Comparison of ENCODE assay signal across 12 cellular contexts in genomic region chr11:2214527-2215229, GRCh38. TPM values are rescaled to one million over a fixed set of nuclear protein-coding genes. Genes with fewer than 3 reads are reported as not detected.
DNase-seq lines count a peak whose midpoint lies in the region; ATAC-seq and TF ChIP-seq lines count a peak whose summit lies in the region.
"Had no signal": no experiment of that assay in that cellular context is flagged by ENCODE, and none has a peak within 500 bp of the region (broad histone marks: within the 10 kb centered on the region; RNA-seq: fewer than 3 reads in every experiment).

No MANE protein-coding gene starts in this region.

- CTCF ChIA-PET in activated CD8-positive, alpha-beta memory T cell treated with anti-CD3 and anti-CD28 coated beads, Interleukin-2, amount 10 ng/mL, durations not matched to agents 7 days and 5 days (lab: Charles Lee) = interaction anchor here (1.3 kb wide), 1 partner anchor 91 kb away, joined by 6 read pairs; no protein-coding TSS in a partner anchor

- peaks cover 11% of the 10 kb centered on the region for H3K4me1 Mint-ChIP-seq in activated CD8-positive, alpha-beta memory T cell treated with anti-CD3 and anti-CD28 coated beads, Interleukin-2, amount 10 ng/mL, durations not matched to agents 7 days and 5 days
- peaks cover 30 to 43% of the 10 kb centered on the region in 2 donors for H3K4me1 Mint-ChIP-seq in immature natural killer cell

- DNase-seq in activated CD8-positive, alpha-beta memory T cell treated with anti-CD3 and anti-CD28 coated beads, Interleukin-2, amount 10 ng/mL, durations not matched to agents 7 days and 5 days = peak; percentile 36
- no peak for DNase-seq in activated CD8-positive, alpha-beta memory T cell treated with anti-CD3 and anti-CD28 coated beads, Interleukin-2, amount 50 U/mL, for 4 hours
- DNase-seq in NCI-H510A (lab: John Stamatoyannopoulos, UW) (peak; percentile 8), immature natural killer cell (no peak), sigmoid colon (peak; percentile 35), amygdala (lab: John Stamatoyannopoulos, UW) (no peak), NCI-H2029 (lab: John Stamatoyannopoulos, UW) (no peak)
- no peak for DNase-seq in effector CD4-positive, alpha-beta T cell
- DNase-seq: cortex of kidney, NCI-H2171 had no signal

- H3K27me3 Mint-ChIP-seq in activated CD8-positive, alpha-beta memory T cell treated with anti-CD3 and anti-CD28 coated beads, Interleukin-2, amount 10 ng/mL, durations not matched to agents 7 days and 5 days = no peaks in the 10 kb centered on the region
- H3K27me3 Mint-ChIP-seq in immature natural killer cell (ENCODE audit: low read depth in 3 of 3) = peaks cover 0 to 4% (median 1%) of the 10 kb centered on the region in 3 donors

- no peak for TF ChIP-seq POLR2A in sigmoid colon (IDR thresholded peaks at IDR 0.05)

- H3K27me3 ChIP-seq in sigmoid colon = peaks cover 0 to 3% (median 0%) of the 10 kb centered on the region in 3 donors

- H3K4me3 Mint-ChIP-seq in activated CD8-positive, alpha-beta memory T cell treated with anti-CD3 and anti-CD28 coated beads, Interleukin-2, amount 10 ng/mL, durations not matched to agents 7 days and 5 days = no peak overlapping the region
- peak overlapping the region in 4 of 5 donors; percentile 53 to 84 (median 78) for H3K4me3 Mint-ChIP-seq in immature natural killer cell

- TF ChIP-seq EP300 in sigmoid colon (IDR thresholded peaks at IDR 0.05) = no peak

- no peak overlapping the region for H3K4me3 ChIP-seq in sigmoid colon

- WGBS in sigmoid colon, 2 donors = 60 to 78% methylated on average over 28 of the region's 28 CpGs

- no peak for ATAC-seq in activated CD8-positive, alpha-beta memory T cell treated with anti-CD3 and anti-CD28 coated beads, Interleukin-2, amount 10 ng/mL, durations not matched to agents 7 days and 5 days

- no peaks in the 10 kb centered on the region for H3K9me3 Mint-ChIP-seq in activated CD8-positive, alpha-beta memory T cell treated with anti-CD3 and anti-CD28 coated beads, Interleukin-2, amount 10 ng/mL, durations not matched to agents 7 days and 5 days (ENCODE audit: low read depth)
- no peaks in the 10 kb centered on the region for H3K9me3 Mint-ChIP-seq in immature natural killer cell

- H3K27ac ChIP-seq in sigmoid colon = no peak overlapping the region
- H3K27ac ChIP-seq: neutrophil, RWPE1 had no signal

- no peaks in the 10 kb centered on the region for H3K9me3 ChIP-seq in sigmoid colon
- H3K9me3 ChIP-seq: neutrophil had no signal

- H3K27ac Mint-ChIP-seq in activated CD8-positive, alpha-beta memory T cell treated with anti-CD3 and anti-CD28 coated beads, Interleukin-2, amount 10 ng/mL, durations not matched to agents 7 days and 5 days = no peak overlapping the region
- peak overlapping the region; percentile 86 to 96 (median 90) for H3K27ac Mint-ChIP-seq in immature natural killer cell

- no peaks in the 10 kb centered on the region for H3K36me3 Mint-ChIP-seq in activated CD8-positive, alpha-beta memory T cell treated with anti-CD3 and anti-CD28 coated beads, Interleukin-2, amount 10 ng/mL, durations not matched to agents 7 days and 5 days
- H3K36me3 Mint-ChIP-seq in immature natural killer cell = peaks cover 0 to 8% (median 3%) of the 10 kb centered on the region in 3 donors

- H3K36me3 ChIP-seq in sigmoid colon = no peaks in the 10 kb centered on the region
- H3K36me3 ChIP-seq: neutrophil had no signal

- intact Hi-C loops in sigmoid colon (cut with DNase I) = no loop called here

- no peaks in the 10 kb centered on the region for H3K4me1 ChIP-seq in sigmoid colon

- no peak for TF ChIP-seq CTCF in sigmoid colon (IDR thresholded peaks at IDR 0.05)

RNA-seq across cellular contexts. Expression of gene TH, which starts 43.1 kb away (rescaled TPM):
- total RNA-seq in activated CD8-positive, alpha-beta memory T cell treated with anti-CD3 and anti-CD28 coated beads, Interleukin-2, amount 10 ng/mL, durations not matched to agents 7 days and 5 days = not detected
- polyA plus RNA-seq in immature natural killer cell (not detected), sigmoid colon (under 1 TPM in 1 of 3 donors, not detected in 2; 0.17 TPM)
- total RNA-seq in sigmoid colon = not detected

RNA-seq across cellular contexts. Expression of gene INS, which starts 53.7 kb away (rescaled TPM):
- total RNA-seq in activated CD8-positive, alpha-beta memory T cell treated with anti-CD3 and anti-CD28 coated beads, Interleukin-2, amount 10 ng/mL, durations not matched to agents 7 days and 5 days = not detected
- polyA plus RNA-seq in immature natural killer cell (not detected), sigmoid colon (10 to 100 TPM in 1 of 3 donors, under 1 TPM in 1, not detected in 1; 0.73 to 51.7 TPM)
- not detected for total RNA-seq in sigmoid colon

RNA-seq across cellular contexts. Expression of gene ASCL2, which starts 55.7 kb away (rescaled TPM):
- total RNA-seq in activated CD8-positive, alpha-beta memory T cell treated with anti-CD3 and anti-CD28 coated beads, Interleukin-2, amount 10 ng/mL, durations not matched to agents 7 days and 5 days = under 1 TPM; 0.12 to 0.15 TPM
- polyA plus RNA-seq in immature natural killer cell (10 to 100 TPM in 2 of 3 donors, 1 to 10 TPM in 1; 9.7 to 60.0 (median 18.2) TPM), sigmoid colon (1 to 10 TPM; 1.2 to 4.8 (median 1.4) TPM)
- total RNA-seq in sigmoid colon = under 1 TPM in 2 of 4 donors, not detected in 2; 0.28 to 0.33 TPM

Comparison
In these comparisons a context has a peak if more than half of its experiments do, and no peak if none do; other contexts are left out.
1. DNase-seq: peak in activated CD8-positive, alpha-beta memory T cell treated with anti-CD3 and anti-CD28 coated beads, Interleukin-2, amount 10 ng/mL, durations not matched to agents 7 days and 5 days (single experiment), NCI-H510A (single experiment) and sigmoid colon (single experiment); none in activated CD8-positive, alpha-beta memory T cell treated with anti-CD3 and anti-CD28 coated beads, Interleukin-2, amount 50 U/mL, for 4 hours (single experiment), immature natural killer cell (0 of 3), effector CD4-positive, alpha-beta T cell (single experiment), amygdala (0 of 56) and NCI-H2029 (single experiment).